In the genomic region with DNA sequence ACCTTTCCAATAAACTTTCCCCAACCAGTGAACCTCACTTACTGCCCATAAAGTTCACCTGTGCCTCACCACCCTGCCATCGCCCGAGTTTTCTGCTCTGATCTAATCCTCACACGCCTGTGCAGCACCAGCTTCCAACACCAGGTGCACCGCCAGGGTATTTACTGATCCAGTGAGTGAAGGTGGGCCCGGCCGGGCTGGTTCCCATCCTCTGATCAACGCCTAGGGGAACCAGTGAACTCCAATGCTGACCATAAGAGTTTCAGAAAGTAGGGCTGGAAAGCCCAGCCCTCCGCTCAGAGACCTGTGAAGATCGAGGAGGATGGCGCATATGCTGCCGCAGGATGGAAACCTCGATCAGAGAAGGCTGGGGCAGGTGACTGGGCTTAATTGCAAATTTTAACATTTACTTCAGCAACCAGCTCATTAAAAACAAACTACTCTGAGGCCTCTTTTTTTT, we compare ENCODE assay signal across 8 cellular contexts. TPM values are rescaled to one million over a fixed set of nuclear protein-coding genes. Genes with fewer than 3 reads are reported as not detected.
DNase-seq lines count a peak whose midpoint lies in the region; ATAC-seq and TF ChIP-seq lines count a peak whose summit lies in the region.

No MANE protein-coding gene starts in this region.

- in situ Hi-C loops in GM18951 (cut with MboI; ENCODE audit: low sequenced_read_pairs, unreplicated experiment) = no loop called here

- peak overlapping the region; percentile 75; the same call in 1 of the 2 replicates for H2AFZ ChIP-seq in OCI-LY7 (ENCODE audit: low read length)

- H3K36me3 ChIP-seq in OCI-LY7 (ENCODE audit: insufficient read depth, low read length) = peaks cover 12% of the 10 kb centered on the region; the same call in 1 of the 2 replicates

- H3K4me3 ChIP-seq in OCI-LY7 (ENCODE audit: low read depth, low read length, poor library complexity, severe bottlenecking) = peak overlapping the region; percentile 77
- peak overlapping the region; percentile 82 for H3K4me3 ChIP-seq in retinal pigment epithelial cell (ENCODE audit: low read length)

- H3K4me2 ChIP-seq in OCI-LY7 (ENCODE audit: low read length) = peak overlapping the region; percentile 95

- TF ChIP-seq CTCF in AG09319 (IDR thresholded peaks at IDR 0.05; ENCODE audit: low read depth, low read length) (peak; percentile 10), OCI-LY7 (conservative IDR thresholded peaks at IDR 0.05; ENCODE audit: low read length) (peak; percentile 74), retinal pigment epithelial cell (conservative IDR thresholded peaks at IDR 0.05; ENCODE audit: low read depth, low read length) (peak; percentile 59)

- POLR2A ChIA-PET in OCI-LY7 (lab: Charles Lee) = interaction anchor here (0.6 to 1.9 kb wide), 8 partner anchors 13 to 113 kb away, joined by 3 to 13 read pairs (median 3); a partner anchor contains a TSS

- DNase-seq in AG09319 (ENCODE audit: extremely low read depth, low read depth) (no peak), OCI-LY7 (ENCODE audit: low spot score) (peak; percentile 83), head of caudate nucleus (peak in 41 of 42 donors; percentile 15 to 74 (median 52)), retinal pigment epithelial cell (ENCODE audit: low read depth) (no peak), hepatic stellate cell (ENCODE audit: low spot score) (no peak)
- DNase-seq in activated T-helper 9 cell treated with anti-CD3 and anti-CD28 coated beads, Interleukin-2, amount 50 U/mL, for 16 hours (ENCODE audit: low read depth) = peak; percentile 59

- peak; percentile 58 for ATAC-seq in HG03442 (IDR thresholded peaks at IDR 0.05; ENCODE audit: unreplicated experiment)

- no peaks in the 10 kb centered on the region for H3K9me3 ChIP-seq in OCI-LY7 (ENCODE audit: low read length)

- TF ChIP-seq POLR2A in GM18951 (IDR thresholded peaks at IDR 0.05; ENCODE audit: extremely low read depth, insufficient read depth, insufficient read length) = peak; percentile 20

- CTCF ChIA-PET in OCI-LY7 (lab: Charles Lee; ENCODE audit: unreplicated experiment) = no interaction called here

- BruUV-seq in OCI-LY7 (replicated peaks; lab: Mats Ljungman, UMichigan) = TSS peak; percentile 86

- H3K27ac ChIP-seq in OCI-LY7 (ENCODE audit: low read depth, low read length, poor library complexity, severe bottlenecking) = peak overlapping the region; percentile 87

- no peaks in the 10 kb centered on the region for H3K9me2 ChIP-seq in OCI-LY7 (ENCODE audit: insufficient read depth, low read length)

- H4K20me1 ChIP-seq in OCI-LY7 (ENCODE audit: insufficient read depth, low read length) = no peaks in the 10 kb centered on the region

- peaks cover 28% of the 10 kb centered on the region for H3K4me1 ChIP-seq in OCI-LY7 (ENCODE audit: insufficient read depth, low read length, poor library complexity, severe bottlenecking)

- intact Hi-C loops in OCI-LY7 (cut with micrococcal nuclease; ENCODE audit: unreplicated experiment) = loop anchor here (1.0 kb wide), 2 partner anchors 25 to 32 kb away; no protein-coding TSS in a partner anchor
- intact Hi-C loops in head of caudate nucleus (cut with DNase I) = loop anchor here (5.0 kb wide), 1 partner anchor 34 kb away; a partner anchor contains a TSS

- H3K79me2 ChIP-seq in OCI-LY7 (ENCODE audit: insufficient read depth, low read depth, low read length) = peaks cover 7% of the 10 kb centered on the region; the same call in 1 of the 2 replicates

RNA-seq across cellular contexts. Expression of a gene that starts 0.7 kb away (rescaled TPM):
- 56.6 and 105 TPM in 2 replicates for total RNA-seq in OCI-LY7 (2014; rRNA removed; shearing (Covaris generic))
- 62.6 and 77.6 TPM in 2 replicates for total RNA-seq in OCI-LY7 (2022)

RNA-seq across cellular contexts. Expression of a gene that starts 6.5 kb away (rescaled TPM):
- total RNA-seq in OCI-LY7 (2014; rRNA removed; shearing (Covaris generic)) = 574 and 654 TPM in 2 replicates
- total RNA-seq in OCI-LY7 (2022) = 415 and 468 TPM in 2 replicates

RNA-seq across cellular contexts. Expression of a gene that starts 23.6 kb away (rescaled TPM):
- total RNA-seq in OCI-LY7 (2014; rRNA removed; shearing (Covaris generic)) = 74.6 and 85.9 TPM in 2 replicates
- 108 and 112 TPM in 2 replicates for total RNA-seq in OCI-LY7 (2022)

RNA-seq across cellular contexts. Expression of a gene that starts 33.6 kb away (rescaled TPM):
- total RNA-seq in OCI-LY7 (2014; rRNA removed; shearing (Covaris generic)) = 11.9 and 12.6 TPM in 2 replicates
- 15.8 and 16.5 TPM in 2 replicates for total RNA-seq in OCI-LY7 (2022)

RNA-seq across cellular contexts. Expression of a gene that starts 35.3 kb away (rescaled TPM):
- 4,534 and 5,932 TPM in 2 replicates for total RNA-seq in OCI-LY7 (2014; rRNA removed; shearing (Covaris generic))
- 4,745 and 4,976 TPM in 2 replicates for total RNA-seq in OCI-LY7 (2022)

Comparison
In these comparisons a context has a peak if more than half of its experiments do, and no peak if none do; other contexts are left out.
1. DNase-seq: peak in OCI-LY7 (single experiment), activated T-helper 9 cell treated with anti-CD3 and anti-CD28 coated beads, Interleukin-2, amount 50 U/mL, for 16 hours (single experiment) and head of caudate nucleus (41 of 42); none in AG09319 (single experiment), retinal pigment epithelial cell (single experiment) and hepatic stellate cell (single experiment).
2. CTCF ChIP-seq: peak in every context shown above with its lines; median percentile 74 in OCI-LY7; 59 in retinal pigment epithelial cell; 10 in AG09319.